Comparison of ENCODE assay signal across 1 cellular context in genomic region chr9:125634040-125634717, GRCh38.
TF ChIP-seq lines count a peak whose summit lies in the region.

No MANE protein-coding gene starts in this region.

TF ChIP-seq in IMR-90, 13 proteins besides CTCF, POLR2A, EP300 and RAD21:
- TF ChIP-seq MAFK (IDR thresholded peaks at IDR 0.05; ENCODE audit: low read depth, low read length) (0 out of 2 replicates have a peak, but pooled peaks have one; percentile 24), ELK1 (IDR thresholded peaks at IDR 0.05; ENCODE audit: borderline replicate concordance, low read depth, low read length) (no peak), RFX5 (IDR thresholded peaks at IDR 0.05; ENCODE audit: low read depth, low read length) (no peak), MAZ (IDR thresholded peaks at IDR 0.05; ENCODE audit: borderline replicate concordance, low read depth, low read length) (no peak), FOS (IDR thresholded peaks at IDR 0.05; ENCODE audit: low read depth, low read length) (0 out of 2 replicates have a peak, but pooled peaks have one; percentile 14), CEBPB (IDR thresholded peaks at IDR 0.05; ENCODE audit: low read depth, low read length) (0 out of 2 replicates have a peak, but pooled peaks have one; percentile 37), SMC3 (IDR thresholded peaks at IDR 0.05; ENCODE audit: low read depth, low read length) (no peak)
